ENCODE assay signal across 12 cellular contexts in the genomic region with DNA sequence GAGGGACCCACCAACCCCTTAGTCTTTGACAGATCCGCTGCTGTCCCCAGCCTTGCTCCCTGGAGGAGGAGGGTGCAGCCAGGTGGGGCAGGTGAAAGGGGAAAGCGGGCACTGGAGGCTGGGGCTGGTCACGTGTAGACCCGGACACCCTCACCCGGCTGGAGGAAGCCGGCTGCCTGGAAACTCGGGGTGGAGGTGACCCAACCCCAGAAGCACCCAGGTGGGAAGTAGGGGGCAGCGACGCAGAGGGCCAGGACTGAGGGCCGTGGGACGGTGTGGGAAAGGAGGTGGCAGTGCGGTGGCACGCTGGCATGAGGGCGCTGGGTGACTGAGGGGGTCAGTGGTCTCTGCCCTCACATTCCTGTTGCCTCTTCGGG. TPM values are rescaled to one million over a fixed set of nuclear protein-coding genes. Genes with fewer than 3 reads are reported as not detected.
DNase-seq lines count a peak whose midpoint lies in the region; ATAC-seq, FAIRE-seq and TF ChIP-seq lines count a peak whose summit lies in the region.
"Had no signal": no experiment of that assay in that cellular context is flagged by ENCODE, and none has a peak within 500 bp of the region (broad histone marks: within the 10 kb centered on the region; RNA-seq: fewer than 3 reads in every experiment).

No MANE protein-coding gene starts in this region.

- H4K20me1 ChIP-seq in Loucy (ENCODE audit: insufficient read depth, low read length, poor library complexity, severe bottlenecking) (peaks cover 22% of the 10 kb centered on the region), PC-3 (ENCODE audit: low read length) (peaks cover 18% of the 10 kb centered on the region)

- H3K4me1 ChIP-seq in A549 (peaks cover 48% of the 10 kb centered on the region), Loucy (ENCODE audit: insufficient read depth, low read length, poor library complexity, severe bottlenecking) (peaks cover 5% of the 10 kb centered on the region), endodermal cell (ENCODE audit: control insufficient read depth, insufficient read depth, low read length) (peaks cover 16% of the 10 kb centered on the region), neuronal stem cell (ENCODE audit: control insufficient read depth in 2 of 2, insufficient read depth in 1 of 2, low read depth in 1 of 2, low read length in 2 of 2) (peaks cover 23 to 54% of the 10 kb centered on the region in 2 donors), PC-3 (ENCODE audit: insufficient read depth, low read length) (peaks cover 28% of the 10 kb centered on the region), mucosa of descending colon (ENCODE audit: low read depth) (peaks cover 68% of the 10 kb centered on the region)

- peak overlapping the region; percentile 82 for H3K9ac ChIP-seq in Loucy (ENCODE audit: low read depth, low read length, poor library complexity, severe bottlenecking)
- H3K9ac ChIP-seq in endodermal cell (ENCODE audit: extremely low read depth, low read length, poor library complexity, severe bottlenecking), result no peak overlapping the region
- peak overlapping the region; percentile 56 for H3K9ac ChIP-seq in neuronal stem cell (ENCODE audit: low read depth, low read length, poor library complexity)
- H3K9ac ChIP-seq in PC-3 (ENCODE audit: low read length), result no peak overlapping the region

- H3K9me3 ChIP-seq in A549 (no peaks in the 10 kb centered on the region), Loucy (ENCODE audit: insufficient read depth, low read depth, low read length) (no peaks in the 10 kb centered on the region), endodermal cell (ENCODE audit: control insufficient read depth, low read length) (no peaks in the 10 kb centered on the region), neuronal stem cell (replicated peaks in 1 of 2; ENCODE audit: control insufficient read depth in 2 of 2, insufficient read depth in 1 of 2, low read depth in 1 of 2, low read length in 2 of 2) (no peaks in the 10 kb centered on the region), PC-3 (ENCODE audit: low read length) (no peaks in the 10 kb centered on the region), mucosa of descending colon (no peaks in the 10 kb centered on the region)

- no peak for ATAC-seq in A549
- no peak for ATAC-seq in PC-3
- no peak for ATAC-seq in HG03039 (IDR thresholded peaks at IDR 0.05; ENCODE audit: unreplicated experiment)
- ATAC-seq in mucosa of descending colon, result no peak
- no peak for ATAC-seq in HG03432 (IDR thresholded peaks at IDR 0.05; ENCODE audit: unreplicated experiment)

- peak overlapping the region; percentile 92 for H2AK5ac ChIP-seq in neuronal stem cell (ENCODE audit: low read depth, low read length)

- peaks cover 4% of the 10 kb centered on the region for H3K27me3 ChIP-seq in Loucy (ENCODE audit: insufficient read depth, low read length, poor library complexity, severe bottlenecking)
- no peaks in the 10 kb centered on the region for H3K27me3 ChIP-seq in endodermal cell (ENCODE audit: control insufficient read depth, insufficient read depth, low read length, poor library complexity, severe bottlenecking)
- H3K27me3 ChIP-seq in neuronal stem cell (ENCODE audit: control insufficient read depth in 3 of 3, insufficient read depth in 3 of 3, low read depth in 1 of 3, low read length in 3 of 3), result no peaks in the 10 kb centered on the region
- no peaks in the 10 kb centered on the region for H3K27me3 ChIP-seq in PC-3 (ENCODE audit: low read length)

- no peak overlapping the region for H3K14ac ChIP-seq in neuronal stem cell (ENCODE audit: low read length)

- CTCF ChIA-PET in A549 (lab: Yijun Ruan, JAX) (interaction anchor here (1.1 kb wide), 1 partner anchor 154 kb away, joined by 3 read pairs; no protein-coding TSS in a partner anchor), PC-3 (lab: Charles Lee) (no interaction called here)

- H3K4ac ChIP-seq in neuronal stem cell (ENCODE audit: low read length), result no peak overlapping the region

- H3K79me1 ChIP-seq in neuronal stem cell (ENCODE audit: low read depth, low read length), result peaks cover 45% of the 10 kb centered on the region

- no peak for TF ChIP-seq RAD21 in A549 (conservative IDR thresholded peaks at IDR 0.05 in 1 of 2, IDR thresholded peaks at IDR 0.05 in 1 of 2)

- H3F3A ChIP-seq in Loucy (ENCODE audit: low read depth), result no peaks in the 10 kb centered on the region
- peaks cover 5% of the 10 kb centered on the region for H3F3A ChIP-seq in PC-3 (ENCODE audit: low read length, unreplicated experiment)

- H3K4me3 Mint-ChIP-seq in endodermal cell, result no peak overlapping the region

- H3K79me2 ChIP-seq in Loucy (ENCODE audit: insufficient read depth, low read length) (peaks cover 83% of the 10 kb centered on the region), PC-3 (ENCODE audit: low read length) (peaks cover 77% of the 10 kb centered on the region)

- peak overlapping the region; percentile 19 for H2BK5ac ChIP-seq in neuronal stem cell (ENCODE audit: low read length)

- H3K36me3 Mint-ChIP-seq in endodermal cell (ENCODE audit: low read depth), result peaks cover 16% of the 10 kb centered on the region

- FAIRE-seq in A549 (lab: Jason Lieb, UNC), result no peak

- no peak overlapping the region for H2BK12ac ChIP-seq in neuronal stem cell (ENCODE audit: low read length)

- H4K91ac ChIP-seq in neuronal stem cell (ENCODE audit: low read depth, low read length, poor library complexity), result no peak overlapping the region

- H2BK15ac ChIP-seq in neuronal stem cell (ENCODE audit: low read length), result peak overlapping the region; percentile 9

- no peaks in the 10 kb centered on the region for H3K9me2 ChIP-seq in Loucy (replicated peaks; ENCODE audit: low read depth, low read length)
- H3K9me2 ChIP-seq in PC-3 (replicated peaks; ENCODE audit: low read length), result no peaks in the 10 kb centered on the region

- TF ChIP-seq CTCF in A549 (IDR thresholded peaks at IDR 0.05) (no peak), Loucy (conservative IDR thresholded peaks at IDR 0.05; ENCODE audit: low read length) (no peak), endodermal cell (conservative IDR thresholded peaks at IDR 0.05) (no peak), PC-3 (conservative IDR thresholded peaks at IDR 0.05; ENCODE audit: low read depth, low read length) (no peak), mucosa of descending colon (IDR thresholded peaks at IDR 0.05) (no peak)

- POLR2A ChIA-PET in A549 (lab: Yijun Ruan, JAX), result no interaction called here
- POLR2A ChIA-PET in PC-3 (lab: Charles Lee; ENCODE audit: unreplicated experiment), result no interaction called here

- BruUV-seq in PC-3 (replicated peaks; lab: Mats Ljungman, UMichigan), result no TSS peak

- no peak for DNase-seq in A549 (ENCODE audit: low read depth in 1 of 2, low spot score in 1 of 2)
- DNase-seq in endodermal cell, result no peak
- no peak for DNase-seq in neuronal stem cell (ENCODE audit: low spot score)
- no peak for DNase-seq in PC-3
- DNase-seq in mucosa of descending colon, result no peak
- DNase-seq: effector CD4-positive, alpha-beta T cell; occipital lobe; RPMI8226 had no signal

- no peak overlapping the region for H3K4me3 ChIP-seq in A549
- H3K4me3 ChIP-seq in Loucy (ENCODE audit: low read length, poor library complexity, severe bottlenecking), result no peak overlapping the region
- H3K4me3 ChIP-seq in endodermal cell (ENCODE audit: low read length), result no peak overlapping the region
- H3K4me3 ChIP-seq in neuronal stem cell (ENCODE audit: low read length in 2 of 2), result peak overlapping the region in 1 of 2 donors; percentile 13
- H3K4me3 ChIP-seq in PC-3 (ENCODE audit: low read length), result no peak overlapping the region
- no peak overlapping the region for H3K4me3 ChIP-seq in mucosa of descending colon

- H3K4me2 ChIP-seq in A549, result peak overlapping the region; percentile 98
- H3K4me2 ChIP-seq in Loucy (ENCODE audit: low read depth, low read length, poor library complexity, severe bottlenecking), result peak overlapping the region; percentile 78
- no peak overlapping the region for H3K4me2 ChIP-seq in neuronal stem cell (ENCODE audit: insufficient read depth, low read length, poor library complexity, severe bottlenecking)
- no peak overlapping the region for H3K4me2 ChIP-seq in PC-3 (ENCODE audit: low read length)

- peaks cover 25% of the 10 kb centered on the region for H3K4me1 Mint-ChIP-seq in endodermal cell

- H2BK120ac ChIP-seq in neuronal stem cell (ENCODE audit: low read depth, low read length), result no peak overlapping the region

- peak overlapping the region; percentile 80 for H3K27ac Mint-ChIP-seq in endodermal cell

- H4K8ac ChIP-seq in neuronal stem cell (ENCODE audit: low read depth, low read length), result no peak overlapping the region

- no peak for TF ChIP-seq EP300 in A549 (IDR thresholded peaks at IDR 0.05)

- TF ChIP-seq POLR2A in A549 (IDR thresholded peaks at IDR 0.05; ENCODE audit: low read length), result no peak

- peak overlapping the region; percentile 34 for H3K23ac ChIP-seq in neuronal stem cell (ENCODE audit: low read depth, low read length, poor library complexity)

- 93% methylated on average over 15 of the region's 15 CpGs for WGBS in A549 (ENCODE audit: missing lambda C conversion rate)
- WGBS in endodermal cell (ENCODE audit: insufficient coverage in 1 of 2, insufficient read length in 1 of 2), 2 experiments, result 95% methylated on average over 7 to 15 of the region's 15 CpGs
- no CpG with 5 or more reads among the region's 15 CpGs for WGBS in neuronal stem cell (ENCODE audit: extremely low coverage in 2 of 2, insufficient read length in 2 of 2, insufficient replicate concordance in 1 of 2), 2 donors

- intact Hi-C loops in PC-3 (cut with micrococcal nuclease) (no loop called here), mucosa of descending colon (cut with DNase I, micrococcal nuclease) (loop anchor here in 1 of 2 donors (10.0 kb wide), 1 partner anchor 133 kb away; a partner anchor contains a TSS)

- no peaks in the 10 kb centered on the region for H3K27me3 Mint-ChIP-seq in endodermal cell (ENCODE audit: insufficient read depth)

- H2AFZ ChIP-seq in Loucy (ENCODE audit: low read length) (no peak overlapping the region), neuronal stem cell (ENCODE audit: low read length) (no peak overlapping the region), PC-3 (ENCODE audit: low read length) (no peak overlapping the region)

- no peak overlapping the region for H3K18ac ChIP-seq in neuronal stem cell (ENCODE audit: low read length)

- H3K27ac ChIP-seq in A549 (peak overlapping the region in 1 of 2 experiments; percentile 94; a peak in 3 of 6 replicates), endodermal cell (ENCODE audit: low read depth, low read length) (peak overlapping the region; percentile 34), neuronal stem cell (replicated peaks; ENCODE audit: low read length) (no peak overlapping the region), PC-3 (ENCODE audit: low read length) (no peak overlapping the region)
- H3K27ac ChIP-seq: VCaP had no signal

- H3K9me3 Mint-ChIP-seq in endodermal cell, result no peaks in the 10 kb centered on the region

- H3K36me3 ChIP-seq in Loucy (ENCODE audit: insufficient read depth, low read length), result no peaks in the 10 kb centered on the region
- peaks cover 16% of the 10 kb centered on the region for H3K36me3 ChIP-seq in endodermal cell (ENCODE audit: control insufficient read depth, insufficient read depth, low read length)
- peaks cover 5 to 22% of the 10 kb centered on the region in 2 donors for H3K36me3 ChIP-seq in neuronal stem cell (replicated peaks in 1 of 2; ENCODE audit: control insufficient read depth in 2 of 2, insufficient read depth in 2 of 2, low read length in 2 of 2)
- peaks cover 17% of the 10 kb centered on the region for H3K36me3 ChIP-seq in PC-3 (ENCODE audit: low read depth, low read length)
- H3K36me3 ChIP-seq in mucosa of descending colon (ENCODE audit: low read depth), result peaks cover 4% of the 10 kb centered on the region

RNA-seq across cellular contexts. Expression of a gene that starts 2.7 kb away (rescaled TPM):
- 31.9 and 32.0 TPM in 2 replicates for polyA plus RNA-seq in A549 (2011; rRNA removed)
- polyA plus RNA-seq in A549 (2012; cell fraction: cytosol; rRNA removed), result 59.4 and 81.6 TPM in 2 replicates
- 96.9 and 136 TPM in 2 replicates for polyA plus RNA-seq in A549 (2012; cell fraction: nucleus; rRNA removed)
- 47.6 to 50.0 TPM (median 48.1 TPM) in 3 replicates for polyA plus RNA-seq in A549 (2017; fragmentation: RNase III; extraction: RNeasy Plus Mini Kit Qiagen cat#74134 plus additional on column Dnase treatment)
- 63.1 and 78.1 TPM in 2 replicates for polyA minus RNA-seq in A549 (2011; rRNA and poly(A)+ RNA removed)
- total RNA-seq in endodermal cell, result 100 to 1,000 TPM; 108 to 110 TPM
- polyA plus RNA-seq in endodermal cell (2013, experiment 1 of 2), result 54.6 TPM
- polyA plus RNA-seq in endodermal cell (2013, experiment 2 of 2), result 52.1 TPM
- polyA plus RNA-seq in neuronal stem cell (2013, experiment 1 of 2), result 117 TPM
- polyA plus RNA-seq in neuronal stem cell (2013, experiment 2 of 2), result 112 TPM
- 44.9 and 50.7 TPM in 2 replicates for total RNA-seq in PC-3 (2014; rRNA removed)
- 100 to 1,000 TPM in 1 of 3 donors, 10 to 100 TPM in 2; 91.5 to 104 (median 94.0) TPM for total RNA-seq in mucosa of descending colon

RNA-seq across cellular contexts. Expression of a gene that starts 9.8 kb away (rescaled TPM):
- polyA plus RNA-seq in A549 (2011; rRNA removed) (6.7 and 7.5 TPM in 2 replicates), A549 (2017; fragmentation: RNase III; extraction: RNeasy Plus Mini Kit Qiagen cat#74134 plus additional on column Dnase treatment) (5.7 to 7.3 TPM (median 6.7 TPM) in 3 replicates)
- 11.2 and 11.5 TPM in 2 replicates for polyA plus RNA-seq in A549 (2012; cell fraction: cytosol; rRNA removed)
- 35.3 and 39.5 TPM in 2 replicates for polyA plus RNA-seq in A549 (2012; cell fraction: nucleus; rRNA removed)
- 4.5 and 7.8 TPM in 2 replicates for polyA minus RNA-seq in A549 (2011; rRNA and poly(A)+ RNA removed)
- total RNA-seq in endodermal cell (1 to 10 TPM; 3.2 to 4.9 TPM), PC-3 (2014; rRNA removed) (4.6 and 5.6 TPM in 2 replicates), mucosa of descending colon (10 to 100 TPM in 2 of 3 donors, 1 to 10 TPM in 1; 3.8 to 28.3 (median 15.7) TPM)
- 5.8 TPM for polyA plus RNA-seq in endodermal cell (2013, experiment 1 of 2)
- 4.6 TPM for polyA plus RNA-seq in endodermal cell (2013, experiment 2 of 2)
- polyA plus RNA-seq in neuronal stem cell (2013, experiment 1 of 2), result 4.2 TPM
- polyA plus RNA-seq in neuronal stem cell (2013, experiment 2 of 2), result 3.9 TPM

RNA-seq across cellular contexts. Expression of a gene that starts 22.6 kb away (rescaled TPM):
- polyA plus RNA-seq in A549 (2011; rRNA removed), result 11.5 and 17.3 TPM in 2 replicates
- polyA plus RNA-seq in A549 (2012; cell fraction: cytosol; rRNA removed), result 50.6 and 78.8 TPM in 2 replicates
- polyA plus RNA-seq in A549 (2012; cell fraction: nucleus; rRNA removed), result 342 and 597 TPM in 2 replicates
- 38.4 to 39.7 TPM (median 39.2 TPM) in 3 replicates for polyA plus RNA-seq in A549 (2017; fragmentation: RNase III; extraction: RNeasy Plus Mini Kit Qiagen cat#74134 plus additional on column Dnase treatment)
- polyA minus RNA-seq in A549 (2011; rRNA and poly(A)+ RNA removed), result 16.9 and 26.0 TPM in 2 replicates
- 100 to 1,000 TPM; 104 to 110 TPM for total RNA-seq in endodermal cell
- 71.3 TPM for polyA plus RNA-seq in endodermal cell (2013, experiment 1 of 2)
- polyA plus RNA-seq in endodermal cell (2013, experiment 2 of 2), result 71.3 TPM
- polyA plus RNA-seq in neuronal stem cell (2013, experiment 1 of 2), result 27.8 TPM
- polyA plus RNA-seq in neuronal stem cell (2013, experiment 2 of 2), result 26.3 TPM
- total RNA-seq in PC-3 (2014; rRNA removed), result 58.9 and 77.3 TPM in 2 replicates
- 100 to 1,000 TPM in 1 of 3 donors, 10 to 100 TPM in 2; 63.9 to 233 (median 80.8) TPM for total RNA-seq in mucosa of descending colon

RNA-seq across cellular contexts. Expression of a gene that starts 38.2 kb away (rescaled TPM):
- polyA plus RNA-seq in A549 (2011; rRNA removed) (0.13 and 0.27 TPM in 2 replicates), A549 (2017; fragmentation: RNase III; extraction: RNeasy Plus Mini Kit Qiagen cat#74134 plus additional on column Dnase treatment) (0.72 to 1.0 TPM (median 0.87 TPM) in 3 replicates)
- polyA plus RNA-seq in A549 (2012; cell fraction: cytosol; rRNA removed), result 0.75 and 1.2 TPM in 2 replicates
- polyA plus RNA-seq in A549 (2012; cell fraction: nucleus; rRNA removed), result 4.4 and 5.5 TPM in 2 replicates
- polyA minus RNA-seq in A549 (2011; rRNA and poly(A)+ RNA removed), result 0.58 and 0.95 TPM in 2 replicates
- total RNA-seq in endodermal cell (1 to 10 TPM; 8.2 to 9.7 TPM), PC-3 (2014; rRNA removed) (1.6 and 1.7 TPM in 2 replicates), mucosa of descending colon (1 to 10 TPM in 2 of 3 donors, under 1 TPM in 1; 0.06 to 1.5 (median 1.0) TPM)
- polyA plus RNA-seq in endodermal cell (2013, experiment 1 of 2), result 11.9 TPM
- polyA plus RNA-seq in endodermal cell (2013, experiment 2 of 2), result 9.7 TPM
- polyA plus RNA-seq in neuronal stem cell (2013, experiment 1 of 2), result 4.7 TPM
- 4.7 TPM for polyA plus RNA-seq in neuronal stem cell (2013, experiment 2 of 2)

RNA-seq across cellular contexts. Expression of a gene that starts 47.0 kb away (rescaled TPM):
- 46.8 and 49.5 TPM in 2 replicates for polyA plus RNA-seq in A549 (2011; rRNA removed)
- polyA plus RNA-seq in A549 (2012; cell fraction: cytosol; rRNA removed), result 104 and 110 TPM in 2 replicates
- 151 and 193 TPM in 2 replicates for polyA plus RNA-seq in A549 (2012; cell fraction: nucleus; rRNA removed)
- 48.4 to 53.9 TPM (median 50.4 TPM) in 3 replicates for polyA plus RNA-seq in A549 (2017; fragmentation: RNase III; extraction: RNeasy Plus Mini Kit Qiagen cat#74134 plus additional on column Dnase treatment)
- 56.8 and 69.3 TPM in 2 replicates for polyA minus RNA-seq in A549 (2011; rRNA and poly(A)+ RNA removed)
- 10 to 100 TPM; 60.3 to 70.8 TPM for total RNA-seq in endodermal cell
- polyA plus RNA-seq in endodermal cell (2013, experiment 1 of 2), result 64.9 TPM
- 61.5 TPM for polyA plus RNA-seq in endodermal cell (2013, experiment 2 of 2)
- 74.1 TPM for polyA plus RNA-seq in neuronal stem cell (2013, experiment 1 of 2)
- 70.9 TPM for polyA plus RNA-seq in neuronal stem cell (2013, experiment 2 of 2)
- total RNA-seq in PC-3 (2014; rRNA removed), result 63.3 and 73.6 TPM in 2 replicates
- 10 to 100 TPM; 25.5 to 30.9 (median 29.8) TPM for total RNA-seq in mucosa of descending colon

Comparison
In these comparisons a context has a peak if more than half of its experiments do, and no peak if none do; other contexts are left out.
1. H3K4me2 ChIP-seq: peak in A549 (single experiment) and Loucy (single experiment); none in neuronal stem cell (single experiment) and PC-3 (single experiment).
2. H3K9ac ChIP-seq: peak in Loucy (single experiment) and neuronal stem cell (single experiment); none in endodermal cell (single experiment) and PC-3 (single experiment).